In the genomic region with DNA sequence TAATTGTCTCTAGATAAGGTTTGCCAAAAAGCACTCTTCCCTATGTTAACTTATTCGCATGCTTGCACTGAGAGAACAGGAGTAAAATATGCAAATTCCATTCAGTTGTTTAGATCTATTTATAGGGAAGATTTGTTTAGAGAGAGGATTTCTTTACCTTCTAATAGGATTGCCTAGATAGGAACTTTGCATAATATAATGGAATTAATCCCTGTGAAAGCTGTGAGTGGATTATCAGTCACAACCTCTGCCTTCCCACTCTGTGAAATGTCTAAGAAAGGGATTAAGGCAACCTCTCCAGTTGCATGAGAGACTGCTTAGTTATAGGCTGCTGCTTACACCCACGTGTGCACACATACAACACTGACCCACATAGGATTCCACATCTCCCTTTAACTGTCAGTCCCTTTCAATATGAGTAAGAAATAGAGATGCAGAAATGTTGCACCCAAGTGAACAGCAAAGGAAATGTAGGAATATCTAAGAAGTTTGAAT, we compare ENCODE assay signal across 1 cellular context.
TF ChIP-seq lines count a peak whose summit lies in the region.

No MANE protein-coding gene starts in this region.

TF ChIP-seq in H1, 55 proteins besides CTCF, POLR2A, EP300 and RAD21 (continued from another document):
- TF ChIP-seq RXRA (IDR thresholded peaks at IDR 0.05; ENCODE audit: insufficient read depth, low read depth, low read length) = no peak
- TF ChIP-seq TCF12 (IDR thresholded peaks at IDR 0.05; ENCODE audit: low read depth, low read length) = no peak
- TF ChIP-seq, protein P1, sequence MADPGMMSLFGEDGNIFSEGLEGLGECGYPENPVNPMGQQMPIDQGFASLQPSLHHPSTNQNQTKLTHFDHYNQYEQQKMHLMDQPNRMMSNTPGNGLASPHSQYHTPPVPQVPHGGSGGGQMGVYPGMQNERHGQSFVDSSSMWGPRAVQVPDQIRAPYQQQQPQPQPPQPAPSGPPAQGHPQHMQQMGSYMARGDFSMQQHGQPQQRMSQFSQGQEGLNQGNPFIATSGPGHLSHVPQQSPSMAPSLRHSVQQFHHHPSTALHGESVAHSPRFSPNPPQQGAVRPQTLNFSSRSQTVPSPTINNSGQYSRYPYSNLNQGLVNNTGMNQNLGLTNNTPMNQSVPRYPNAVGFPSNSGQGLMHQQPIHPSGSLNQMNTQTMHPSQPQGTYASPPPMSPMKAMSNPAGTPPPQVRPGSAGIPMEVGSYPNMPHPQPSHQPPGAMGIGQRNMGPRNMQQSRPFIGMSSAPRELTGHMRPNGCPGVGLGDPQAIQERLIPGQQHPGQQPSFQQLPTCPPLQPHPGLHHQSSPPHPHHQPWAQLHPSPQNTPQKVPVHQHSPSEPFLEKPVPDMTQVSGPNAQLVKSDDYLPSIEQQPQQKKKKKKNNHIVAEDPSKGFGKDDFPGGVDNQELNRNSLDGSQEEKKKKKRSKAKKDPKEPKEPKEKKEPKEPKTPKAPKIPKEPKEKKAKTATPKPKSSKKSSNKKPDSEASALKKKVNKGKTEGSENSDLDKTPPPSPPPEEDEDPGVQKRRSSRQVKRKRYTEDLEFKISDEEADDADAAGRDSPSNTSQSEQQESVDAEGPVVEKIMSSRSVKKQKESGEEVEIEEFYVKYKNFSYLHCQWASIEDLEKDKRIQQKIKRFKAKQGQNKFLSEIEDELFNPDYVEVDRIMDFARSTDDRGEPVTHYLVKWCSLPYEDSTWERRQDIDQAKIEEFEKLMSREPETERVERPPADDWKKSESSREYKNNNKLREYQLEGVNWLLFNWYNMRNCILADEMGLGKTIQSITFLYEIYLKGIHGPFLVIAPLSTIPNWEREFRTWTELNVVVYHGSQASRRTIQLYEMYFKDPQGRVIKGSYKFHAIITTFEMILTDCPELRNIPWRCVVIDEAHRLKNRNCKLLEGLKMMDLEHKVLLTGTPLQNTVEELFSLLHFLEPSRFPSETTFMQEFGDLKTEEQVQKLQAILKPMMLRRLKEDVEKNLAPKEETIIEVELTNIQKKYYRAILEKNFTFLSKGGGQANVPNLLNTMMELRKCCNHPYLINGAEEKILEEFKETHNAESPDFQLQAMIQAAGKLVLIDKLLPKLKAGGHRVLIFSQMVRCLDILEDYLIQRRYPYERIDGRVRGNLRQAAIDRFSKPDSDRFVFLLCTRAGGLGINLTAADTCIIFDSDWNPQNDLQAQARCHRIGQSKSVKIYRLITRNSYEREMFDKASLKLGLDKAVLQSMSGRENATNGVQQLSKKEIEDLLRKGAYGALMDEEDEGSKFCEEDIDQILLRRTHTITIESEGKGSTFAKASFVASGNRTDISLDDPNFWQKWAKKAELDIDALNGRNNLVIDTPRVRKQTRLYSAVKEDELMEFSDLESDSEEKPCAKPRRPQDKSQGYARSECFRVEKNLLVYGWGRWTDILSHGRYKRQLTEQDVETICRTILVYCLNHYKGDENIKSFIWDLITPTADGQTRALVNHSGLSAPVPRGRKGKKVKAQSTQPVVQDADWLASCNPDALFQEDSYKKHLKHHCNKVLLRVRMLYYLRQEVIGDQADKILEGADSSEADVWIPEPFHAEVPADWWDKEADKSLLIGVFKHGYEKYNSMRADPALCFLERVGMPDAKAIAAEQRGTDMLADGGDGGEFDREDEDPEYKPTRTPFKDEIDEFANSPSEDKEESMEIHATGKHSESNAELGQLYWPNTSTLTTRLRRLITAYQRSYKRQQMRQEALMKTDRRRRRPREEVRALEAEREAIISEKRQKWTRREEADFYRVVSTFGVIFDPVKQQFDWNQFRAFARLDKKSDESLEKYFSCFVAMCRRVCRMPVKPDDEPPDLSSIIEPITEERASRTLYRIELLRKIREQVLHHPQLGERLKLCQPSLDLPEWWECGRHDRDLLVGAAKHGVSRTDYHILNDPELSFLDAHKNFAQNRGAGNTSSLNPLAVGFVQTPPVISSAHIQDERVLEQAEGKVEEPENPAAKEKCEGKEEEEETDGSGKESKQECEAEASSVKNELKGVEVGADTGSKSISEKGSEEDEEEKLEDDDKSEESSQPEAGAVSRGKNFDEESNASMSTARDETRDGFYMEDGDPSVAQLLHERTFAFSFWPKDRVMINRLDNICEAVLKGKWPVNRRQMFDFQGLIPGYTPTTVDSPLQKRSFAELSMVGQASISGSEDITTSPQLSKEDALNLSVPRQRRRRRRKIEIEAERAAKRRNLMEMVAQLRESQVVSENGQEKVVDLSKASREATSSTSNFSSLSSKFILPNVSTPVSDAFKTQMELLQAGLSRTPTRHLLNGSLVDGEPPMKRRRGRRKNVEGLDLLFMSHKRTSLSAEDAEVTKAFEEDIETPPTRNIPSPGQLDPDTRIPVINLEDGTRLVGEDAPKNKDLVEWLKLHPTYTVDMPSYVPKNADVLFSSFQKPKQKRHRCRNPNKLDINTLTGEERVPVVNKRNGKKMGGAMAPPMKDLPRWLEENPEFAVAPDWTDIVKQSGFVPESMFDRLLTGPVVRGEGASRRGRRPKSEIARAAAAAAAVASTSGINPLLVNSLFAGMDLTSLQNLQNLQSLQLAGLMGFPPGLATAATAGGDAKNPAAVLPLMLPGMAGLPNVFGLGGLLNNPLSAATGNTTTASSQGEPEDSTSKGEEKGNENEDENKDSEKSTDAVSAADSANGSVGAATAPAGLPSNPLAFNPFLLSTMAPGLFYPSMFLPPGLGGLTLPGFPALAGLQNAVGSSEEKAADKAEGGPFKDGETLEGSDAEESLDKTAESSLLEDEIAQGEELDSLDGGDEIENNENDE (IDR thresholded peaks at IDR 0.05; ENCODE audit: insufficient replicate concordance, low read length) = no peak
- no peak for TF ChIP-seq ZNF274 (IDR thresholded peaks at IDR 0.05; ENCODE audit: borderline replicate concordance, extremely low read depth, low read length)
